Comparison of ENCODE assay signal across 13 cellular contexts in genomic region chr10:132559538-132559937, GRCh38.
"Had no signal": no experiment of that assay in that cellular context is flagged by ENCODE, and none has a peak within 500 bp of the region (broad histone marks: within the 10 kb centered on the region; RNA-seq: fewer than 3 reads in every experiment).

No MANE protein-coding gene starts in this region.

- ATAC-seq: activated CD8-positive, alpha-beta memory T cell treated with anti-CD3 and anti-CD28 coated beads, Interleukin-2, amount 10 ng/mL, durations not matched to agents 7 days and 5 days; activated T-helper 17 cell treated with anti-CD3 and anti-CD28 coated beads, Interleukin-2, amount 50 U/mL, for 72 hours; body of pancreas had no signal

- H3K36me3 ChIP-seq: heart left ventricle, left lung had no signal

- DNase-seq: activated CD4-positive, alpha-beta memory T cell treated with anti-CD3 and anti-CD28 coated beads for 36 hours; activated CD4-positive, alpha-beta T cell treated with anti-CD3 and anti-CD28 coated beads for 1 hour; activated CD8-positive, alpha-beta memory T cell treated with anti-CD3 and anti-CD28 coated beads, Interleukin-2, amount 10 ng/mL, durations not matched to agents 7 days and 5 days; activated naive CD4-positive, alpha-beta T cell treated with Interleukin-2 at 50 U/mL for 16 hours; activated T-cell treated with anti-CD3 and anti-CD28 coated beads, Interleukin-2, amount 50 U/mL, for 1 hour; body of pancreas; retina; stimulated activated CD4-positive, alpha-beta T cell treated with anti-CD3 and anti-CD28 coated beads, Interleukin-2, amount 100 ng/mL, for 24 hours had no signal

- H3K27ac ChIP-seq: body of pancreas, heart left ventricle had no signal

- H3K9me3 Mint-ChIP-seq: activated CD4-positive, alpha-beta memory T cell treated with anti-CD3 and anti-CD28 coated beads for 36 hours; activated T-helper 17 cell treated with anti-CD3 and anti-CD28 coated beads, Interleukin-2, amount 50 U/mL, for 72 hours; stimulated activated naive CD8-positive, alpha-beta T cell treated with anti-CD3 and anti-CD28 coated beads, Interleukin-15, Interleukin-2, amounts not matched to agents 100 ng/mL and 50 ng/mL, for 24 hours; T-helper 1 cell treated with Interleukin-12 subunit alpha and Interleukin-12 subunit beta and Interleukin-4 antibody, amounts not matched to agents 30 μg/mL and 1 μg/mL, for 36 hours had no signal

- H3K36me3 Mint-ChIP-seq: activated CD4-positive, alpha-beta memory T cell treated with anti-CD3 and anti-CD28 coated beads for 36 hours; activated CD8-positive, alpha-beta memory T cell treated with anti-CD3 and anti-CD28 coated beads, Interleukin-2, amount 10 ng/mL, durations not matched to agents 7 days and 5 days had no signal

- H3K27me3 Mint-ChIP-seq: activated CD4-positive, alpha-beta memory T cell treated with anti-CD3 and anti-CD28 coated beads for 36 hours; activated T-helper 17 cell treated with anti-CD3 and anti-CD28 coated beads, Interleukin-2, amount 50 U/mL, for 72 hours; stimulated activated naive CD8-positive, alpha-beta T cell treated with anti-CD3 and anti-CD28 coated beads, Interleukin-15, Interleukin-2, amounts not matched to agents 100 ng/mL and 50 ng/mL, for 24 hours had no signal

- H3K27ac Mint-ChIP-seq: activated CD4-positive, alpha-beta memory T cell treated with anti-CD3 and anti-CD28 coated beads for 36 hours; activated CD8-positive, alpha-beta memory T cell treated with anti-CD3 and anti-CD28 coated beads, Interleukin-2, amount 10 ng/mL, durations not matched to agents 7 days and 5 days; activated T-helper 17 cell treated with anti-CD3 and anti-CD28 coated beads, Interleukin-2, amount 50 U/mL, for 72 hours; stimulated activated naive CD8-positive, alpha-beta T cell treated with anti-CD3 and anti-CD28 coated beads, Interleukin-15, Interleukin-2, amounts not matched to agents 100 ng/mL and 50 ng/mL, for 24 hours; T-helper 1 cell treated with Interleukin-12 subunit alpha and Interleukin-12 subunit beta and Interleukin-4 antibody, amounts not matched to agents 30 μg/mL and 1 μg/mL, for 36 hours had no signal

- H3K27me3 ChIP-seq: body of pancreas, heart left ventricle, left lung had no signal

- H3K4me3 Mint-ChIP-seq: activated CD4-positive, alpha-beta memory T cell treated with anti-CD3 and anti-CD28 coated beads for 36 hours; activated CD8-positive, alpha-beta memory T cell treated with anti-CD3 and anti-CD28 coated beads, Interleukin-2, amount 10 ng/mL, durations not matched to agents 7 days and 5 days; activated T-helper 17 cell treated with anti-CD3 and anti-CD28 coated beads, Interleukin-2, amount 50 U/mL, for 72 hours; stimulated activated naive CD8-positive, alpha-beta T cell treated with anti-CD3 and anti-CD28 coated beads, Interleukin-15, Interleukin-2, amounts not matched to agents 100 ng/mL and 50 ng/mL, for 24 hours; T-helper 1 cell treated with Interleukin-12 subunit alpha and Interleukin-12 subunit beta and Interleukin-4 antibody, amounts not matched to agents 30 μg/mL and 1 μg/mL, for 36 hours had no signal

- H3K4me3 ChIP-seq: body of pancreas, heart left ventricle, left lung had no signal

- H3K9me3 ChIP-seq: body of pancreas, heart left ventricle, left lung had no signal
